ENCODE assay signal across 8 cellular contexts in genomic region chr9:126516936-126517750, GRCh38.
A peak's percentile ranks its signal among the peaks of the same experiment; 100 is the strongest.
DNase-seq lines count a peak whose midpoint lies in the region; ATAC-seq and TF ChIP-seq lines count a peak whose summit lies in the region.

No MANE protein-coding gene starts in this region.

- intact Hi-C loops in CD4-positive, alpha-beta memory T cell (cut with micrococcal nuclease), result no loop called here
- intact Hi-C loops in left colon (cut with DNase I, micrococcal nuclease), result no loop called here

- H3K9me3 Mint-ChIP-seq in CD4-positive, alpha-beta memory T cell, result peaks cover 0 to 1% (median 0%) of the 10 kb centered on the region in 8 donors

- H3K27ac Mint-ChIP-seq in CD4-positive, alpha-beta memory T cell, result peak overlapping the region; percentile 76 to 89 (median 84)

- ATAC-seq in HG02610 (IDR thresholded peaks at IDR 0.05; ENCODE audit: unreplicated experiment), result peak; percentile 60
- peak; percentile 77 for ATAC-seq in RWPE2 (ENCODE audit: low read depth)
- ATAC-seq in left colon, result peak; percentile 26
- ATAC-seq in GM21825 (IDR thresholded peaks at IDR 0.05; ENCODE audit: unreplicated experiment), result no peak
- ATAC-seq in HG02678 (IDR thresholded peaks at IDR 0.05; ENCODE audit: unreplicated experiment), result no peak

- H3K27me3 Mint-ChIP-seq in CD4-positive, alpha-beta memory T cell, result peaks cover 10 to 25% of the 10 kb centered on the region in 2 donors

- no peaks in the 10 kb centered on the region for H3K36me3 Mint-ChIP-seq in CD4-positive, alpha-beta memory T cell

- H3K4me3 ChIP-seq in CD4-positive, alpha-beta memory T cell (ENCODE audit: low read length in 2 of 2), result peak overlapping the region; percentile 40
- H3K4me3 ChIP-seq in RWPE2 (ENCODE audit: severe bottlenecking), result peak overlapping the region; percentile 24
- peak overlapping the region; percentile 43 for H3K4me3 ChIP-seq in brain microvascular endothelial cell (ENCODE audit: low read depth, low read length)

- TF ChIP-seq CTCF in RWPE2 (IDR thresholded peaks at IDR 0.05; ENCODE audit: poor library complexity, severe bottlenecking) (no peak), brain microvascular endothelial cell (IDR thresholded peaks at IDR 0.05; ENCODE audit: low read depth, low read length, missing control alignments) (no peak)

- H3K36me3 ChIP-seq in CD4-positive, alpha-beta memory T cell (ENCODE audit: insufficient read depth, low read length), result no peaks in the 10 kb centered on the region
- H3K36me3 ChIP-seq in RWPE2 (ENCODE audit: low read depth) (no peaks in the 10 kb centered on the region), brain microvascular endothelial cell (replicated peaks) (no peaks in the 10 kb centered on the region)

- peaks cover 20 to 55% (median 33%) of the 10 kb centered on the region in 4 donors for H3K4me1 Mint-ChIP-seq in CD4-positive, alpha-beta memory T cell

- DNase-seq in CD4-positive, alpha-beta memory T cell, result peak in 4 of 5 donors; percentile 41 to 55 (median 46)
- DNase-seq in RWPE2 (ENCODE audit: low spot score) (peak; percentile 71), brain microvascular endothelial cell (peak; percentile 45), left colon (peak in 1 of 2 donors; percentile 32)
- peak; percentile 61 for DNase-seq in stimulated activated CD4-positive, alpha-beta T cell treated with anti-CD3 and anti-CD28 coated beads, Interleukin-4, amount 100 ng/mL, for 24 hours

- H3K9me3 ChIP-seq in CD4-positive, alpha-beta memory T cell (ENCODE audit: control insufficient read depth in 1 of 2, low read length in 2 of 2), result no peaks in the 10 kb centered on the region
- no peaks in the 10 kb centered on the region for H3K9me3 ChIP-seq in RWPE2 (ENCODE audit: severe bottlenecking)

- in situ Hi-C loops in brain microvascular endothelial cell (cut with HindIII; ENCODE audit: low pct_ligation_motif_present, low sequenced_read_pairs), result no loop called here

- CTCF ChIA-PET in CD4-positive, alpha-beta memory T cell (lab: Charles Lee; ENCODE audit: partially characterized antibody), result interaction anchor here (0.5 to 7.2 kb wide), 6 partner anchors 9 to 39 kb away, joined by 3 to 74 read pairs (median 5); no protein-coding TSS in a partner anchor

- POLR2A ChIA-PET in CD4-positive, alpha-beta memory T cell (lab: Charles Lee; ENCODE audit: partially characterized antibody), result interaction anchor here (1.0 to 2.5 kb wide), 7 partner anchors 8 to 206 kb away, joined by 3 to 12 read pairs (median 4); no protein-coding TSS in a partner anchor

- peaks cover 12% of the 10 kb centered on the region for H3K27me3 ChIP-seq in CD4-positive, alpha-beta memory T cell (ENCODE audit: insufficient read depth, low read length)
- H3K27me3 ChIP-seq in RWPE2 (ENCODE audit: insufficient read depth, poor library complexity, severe bottlenecking), result peaks cover 16% of the 10 kb centered on the region
- H3K27me3 ChIP-seq in brain microvascular endothelial cell (replicated peaks), result peaks cover 45% of the 10 kb centered on the region

- peak overlapping the region; percentile 42 for H3K27ac ChIP-seq in CD4-positive, alpha-beta memory T cell (ENCODE audit: low read depth, low read length)
- H3K27ac ChIP-seq in RWPE2 (ENCODE audit: poor library complexity, severe bottlenecking) (peak overlapping the region; percentile 26), brain microvascular endothelial cell (no peak overlapping the region)

- H3K4me3 Mint-ChIP-seq in CD4-positive, alpha-beta memory T cell, result peak overlapping the region; percentile 85 to 96 (median 90)

- peaks cover 33% of the 10 kb centered on the region for H3K4me1 ChIP-seq in CD4-positive, alpha-beta memory T cell (ENCODE audit: insufficient read depth, low read length)
- peaks cover 19% of the 10 kb centered on the region for H3K4me1 ChIP-seq in RWPE2 (ENCODE audit: insufficient read depth, poor library complexity, severe bottlenecking)

Comparison
In these comparisons a context has a peak if more than half of its experiments do, and no peak if none do; other contexts are left out.
1. ATAC-seq: peak in HG02610 (single experiment), RWPE2 (single experiment) and left colon (single experiment); none in GM21825 (single experiment) and HG02678 (single experiment).
2. Peak in every context shown above with its lines, with median percentiles within 50 percentile points of each other: H3K4me3 ChIP-seq.